Comparison of ENCODE assay signal across 14 cellular contexts in genomic region chr9:95382433-95382832, GRCh38.
"Had no signal": no experiment of that assay in that cellular context is flagged by ENCODE, and none has a peak within 500 bp of the region (broad histone marks: within the 10 kb centered on the region; RNA-seq: fewer than 3 reads in every experiment).

No MANE protein-coding gene starts in this region.

- H3K27me3 ChIP-seq: colonic mucosa, tibial nerve had no signal

- DNase-seq: activated CD4-positive, alpha-beta T cell treated with anti-CD3 and anti-CD28 coated beads, Interleukin-2, amount 10 ng/mL, durations not matched to agents 24 days and 14 days; activated naive CD4-positive, alpha-beta T cell treated with anti-CD3 and anti-CD28 coated beads for 36 hours; colonic mucosa; esophagus squamous epithelium; mesenchymal stem cell; nephron progenitor cell; spleen; stimulated activated CD4-positive, alpha-beta T cell treated with anti-CD3 and anti-CD28 coated beads, Interleukin-1b, Interleukin-23, amount 100 ng/mL, for 48 hours had no signal

- H3K36me3 ChIP-seq: colonic mucosa, esophagus squamous epithelium, prostate gland, spleen, tibial nerve had no signal

- H3K27ac ChIP-seq: colonic mucosa, esophagus squamous epithelium, prostate gland, spleen, tibial nerve had no signal

- H3K4me1 ChIP-seq: colonic mucosa, esophagus squamous epithelium, prostate gland, spleen had no signal

- ATAC-seq: activated T-helper 17 cell treated with anti-CD3 and anti-CD28 coated beads, Interleukin-2, amount 50 U/mL, for 72 hours; left lobe of liver; sciatic nerve; stimulated activated memory B cell treated with anti-CD40 and anti-IgM and Interleukin-4, amounts not matched to agents 10 μg/mL and 1 μg/mL and 100 μg/mL, for 72 hours had no signal

- H3K4me3 ChIP-seq: colonic mucosa, esophagus squamous epithelium, prostate gland, spleen, tibial nerve had no signal

- H3K9me3 ChIP-seq: colonic mucosa, esophagus squamous epithelium, prostate gland had no signal
